ENCODE assay signal across 31 cellular contexts in genomic region chr5:149946118-149946517, GRCh38. TPM values are rescaled to one million over a fixed set of nuclear protein-coding genes. Genes with fewer than 3 reads are reported as not detected.
"Had no signal": no experiment of that assay in that cellular context is flagged by ENCODE, and none has a peak within 500 bp of the region (broad histone marks: within the 10 kb centered on the region; RNA-seq: fewer than 3 reads in every experiment).

No MANE protein-coding gene starts in this region.

- H3K4me1 Mint-ChIP-seq: immature natural killer cell; naive thymus-derived CD8-positive, alpha-beta T cell; stimulated activated naive B cell treated with anti-CD40 and anti-IgM and Interleukin-4, amounts not matched to agents 10 μg/mL and 1 μg/mL and 100 μg/mL, for 72 hours had no signal

- H3K4me3 ChIP-seq: coronary artery, esophagus squamous epithelium, heart right ventricle, lower lobe of right lung, prostate gland, right atrium auricular region, thoracic aorta, tibial nerve, upper lobe of right lung, uterus had no signal

- ATAC-seq: effector memory CD8-positive, alpha-beta T cell; heart right ventricle; left ventricle myocardium superior; lower lobe of right lung; naive thymus-derived CD8-positive, alpha-beta T cell; sciatic nerve; stimulated activated naive B cell treated with anti-CD40 and anti-IgM and Interleukin-4, amounts not matched to agents 10 μg/mL and 1 μg/mL and 100 μg/mL, for 72 hours; upper lobe of right lung had no signal

- H3K27me3 ChIP-seq: esophagus squamous epithelium, right atrium auricular region, tibial nerve, upper lobe of right lung, uterus had no signal

- H3K27ac ChIP-seq: coronary artery, heart right ventricle, lower lobe of right lung, right atrium auricular region, thoracic aorta, tibial nerve, upper lobe of right lung, uterus had no signal

- H3K9me3 Mint-ChIP-seq: effector memory CD8-positive, alpha-beta T cell; immature natural killer cell; mesothelial cell of epicardium; naive thymus-derived CD8-positive, alpha-beta T cell; nephron progenitor cell; stimulated activated naive B cell treated with anti-CD40 and anti-IgM and Interleukin-4, amounts not matched to agents 10 μg/mL and 1 μg/mL and 100 μg/mL, for 72 hours; stimulated activated naive CD8-positive, alpha-beta T cell treated with anti-CD3 and anti-CD28 coated beads, Interleukin-15, Interleukin-2, amounts not matched to agents 100 ng/mL and 50 ng/mL, for 24 hours had no signal

- H3K36me3 Mint-ChIP-seq: immature natural killer cell; mesothelial cell of epicardium; naive thymus-derived CD8-positive, alpha-beta T cell; stimulated activated naive B cell treated with anti-CD40 and anti-IgM and Interleukin-4, amounts not matched to agents 10 μg/mL and 1 μg/mL and 100 μg/mL, for 72 hours had no signal

- H3K9me3 ChIP-seq: esophagus squamous epithelium, heart right ventricle, lower lobe of right lung, prostate gland, right atrium auricular region, thoracic aorta, tibial nerve, upper lobe of right lung, uterus had no signal

- H3K4me3 Mint-ChIP-seq: effector memory CD8-positive, alpha-beta T cell; immature natural killer cell; mesothelial cell of epicardium; naive thymus-derived CD8-positive, alpha-beta T cell; nephron progenitor cell; stimulated activated naive B cell treated with anti-CD40 and anti-IgM and Interleukin-4, amounts not matched to agents 10 μg/mL and 1 μg/mL and 100 μg/mL, for 72 hours; stimulated activated naive CD8-positive, alpha-beta T cell treated with anti-CD3 and anti-CD28 coated beads, Interleukin-15, Interleukin-2, amounts not matched to agents 100 ng/mL and 50 ng/mL, for 24 hours had no signal

- H3K4me1 ChIP-seq: heart right ventricle, lower lobe of right lung, right atrium auricular region, upper lobe of right lung, uterus had no signal

- FAIRE-seq: endometrium had no signal

- H3K36me3 ChIP-seq: esophagus squamous epithelium, heart right ventricle, lower lobe of right lung, prostate gland, right atrium auricular region, thoracic aorta, tibial nerve, upper lobe of right lung, uterus had no signal

- H3K27ac Mint-ChIP-seq: effector memory CD8-positive, alpha-beta T cell; immature natural killer cell; mesothelial cell of epicardium; naive thymus-derived CD8-positive, alpha-beta T cell; nephron progenitor cell; stimulated activated naive B cell treated with anti-CD40 and anti-IgM and Interleukin-4, amounts not matched to agents 10 μg/mL and 1 μg/mL and 100 μg/mL, for 72 hours; stimulated activated naive CD8-positive, alpha-beta T cell treated with anti-CD3 and anti-CD28 coated beads, Interleukin-15, Interleukin-2, amounts not matched to agents 100 ng/mL and 50 ng/mL, for 24 hours had no signal

- DNase-seq: dermis blood vessel endothelial cell; effector memory CD8-positive, alpha-beta T cell; erythroblast; esophagus squamous epithelium; foreskin melanocyte; glutamatergic neuron; heart right ventricle; hypothalamus; immature natural killer cell; islet precursor cell; kidney glomerular epithelial cell; left ventricle myocardium superior; lower lobe of right lung; naive thymus-derived CD8-positive, alpha-beta T cell; nephron progenitor cell; nucleus accumbens; stimulated activated CD4-positive, alpha-beta T cell treated with anti-CD3 and anti-CD28 coated beads, Interleukin-4, amount 100 ng/mL, for 4 hours; stimulated activated naive B cell treated with anti-CD40 and anti-IgM and Interleukin-4, amounts not matched to agents 10 μg/mL and 1 μg/mL and 100 μg/mL, for 72 hours; upper lobe of right lung; uterus had no signal

RNA-seq across cellular contexts. Expression of gene PDE6A, which starts 1.5 kb away (rescaled TPM):
- total RNA-seq: dermis blood vessel endothelial cell; lower lobe of right lung; mucosa of gallbladder; naive thymus-derived CD8-positive, alpha-beta T cell; osteocyte; sciatic nerve; thoracic aorta had no signal
- polyA plus RNA-seq: immature natural killer cell; naive thymus-derived CD8-positive, alpha-beta T cell had no signal
